27 cellular contexts compared by ENCODE assay signal in the genomic region with DNA sequence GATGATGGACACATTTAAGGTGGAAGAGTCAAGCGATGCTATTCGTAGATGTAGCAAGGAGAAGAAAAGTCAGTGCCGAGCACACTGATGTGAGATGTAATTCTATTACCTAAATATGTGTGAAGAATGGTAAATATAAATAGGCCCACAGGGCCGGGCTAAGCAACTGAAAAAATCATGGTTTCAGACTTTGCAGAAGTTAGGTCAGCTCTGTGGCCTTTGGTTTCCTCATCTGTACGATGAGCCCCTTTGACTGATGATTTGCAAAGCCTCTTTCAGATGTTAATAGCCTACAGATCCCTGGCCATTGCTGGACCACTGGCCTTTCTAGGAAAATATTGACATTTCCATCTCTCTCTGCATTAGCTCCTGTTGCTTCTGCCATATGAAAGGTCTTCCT.
"Had no signal": no experiment of that assay in that cellular context is flagged by ENCODE, and none has a peak within 500 bp of the region (broad histone marks: within the 10 kb centered on the region; RNA-seq: fewer than 3 reads in every experiment).

No MANE protein-coding gene starts in this region.

- ATAC-seq: body of pancreas had no signal

- DNase-seq: activated B cell treated with CpG ODN at 0.5 μM for 24 hours; activated CD4-positive, alpha-beta memory T cell treated with anti-CD3 and anti-CD28 coated beads for 36 hours; activated CD4-positive, alpha-beta T cell treated with anti-CD3 and anti-CD28 coated beads for 4 hours; activated CD4-positive, alpha-beta T cell treated with anti-CD3 and anti-CD28 coated beads, Interleukin-2, amount 50 U/mL, for 1 hour; activated CD4-positive, CD25-positive, alpha-beta regulatory T cell treated with anti-CD3 and anti-CD28 coated beads, Interleukin-2, amount 50 U/mL, for 72 hours; activated CD8-positive, alpha-beta memory T cell treated with anti-CD3 and anti-CD28 coated beads, Interleukin-2, amount 50 U/mL, for 4 hours; activated effector memory CD4-positive, alpha-beta T cell treated with Interleukin-2 at 50 U/mL for 16 hours; activated naive CD4-positive, alpha-beta T cell treated with anti-CD3 and anti-CD28 coated beads, Interleukin-2, amount 10 ng/mL, durations not matched to agents 7 days and 5 days; activated naive CD8-positive, alpha-beta T cell treated with anti-CD3 and anti-CD28 coated beads for 36 hours; activated T-cell treated with anti-CD3 and anti-CD28 coated beads for 4 hours; activated T-cell treated with anti-CD3 and anti-CD28 coated beads, Interleukin-2, amount 50 U/mL, for 48 hours; body of pancreas; NCI-H1105 treated with DMSO at 0.1 percent for 48 hours; NCI-H1436; NCI-H1694; NCI-H1930; NCI-H345; NCI-H524 treated with DMSO at 0.1 percent for 48 hours; OCI-M1; Right ventricle myocardium superior; SW 1271; T-helper 1 cell; T-helper 2 cell; T-helper 9 cell had no signal

- H3K27me3 Mint-ChIP-seq: activated B cell treated with CpG ODN at 0.5 μM for 24 hours; activated naive CD4-positive, alpha-beta T cell treated with anti-CD3 and anti-CD28 coated beads, Interleukin-2, amount 10 ng/mL, durations not matched to agents 7 days and 5 days had no signal

- H3K9me3 Mint-ChIP-seq: activated naive CD8-positive, alpha-beta T cell treated with anti-CD3 and anti-CD28 coated beads for 36 hours had no signal

- H3K36me3 Mint-ChIP-seq: activated CD4-positive, alpha-beta memory T cell treated with anti-CD3 and anti-CD28 coated beads for 36 hours; activated naive CD4-positive, alpha-beta T cell treated with anti-CD3 and anti-CD28 coated beads, Interleukin-2, amount 10 ng/mL, durations not matched to agents 7 days and 5 days; activated naive CD8-positive, alpha-beta T cell treated with anti-CD3 and anti-CD28 coated beads for 36 hours had no signal

- FAIRE-seq: bronchial epithelial cell had no signal

- H3K36me3 ChIP-seq: ascending aorta had no signal

- H3K9me3 ChIP-seq: ascending aorta, body of pancreas had no signal

- H3K4me1 ChIP-seq: ascending aorta, body of pancreas had no signal

- H3K4me3 Mint-ChIP-seq: activated B cell treated with CpG ODN at 0.5 μM for 24 hours; activated CD4-positive, alpha-beta memory T cell treated with anti-CD3 and anti-CD28 coated beads for 36 hours; activated naive CD4-positive, alpha-beta T cell treated with anti-CD3 and anti-CD28 coated beads, Interleukin-2, amount 10 ng/mL, durations not matched to agents 7 days and 5 days; activated naive CD8-positive, alpha-beta T cell treated with anti-CD3 and anti-CD28 coated beads for 36 hours had no signal

- H3K4me3 ChIP-seq: ascending aorta, body of pancreas had no signal

- H3K4me1 Mint-ChIP-seq: activated B cell treated with CpG ODN at 0.5 μM for 24 hours; activated naive CD4-positive, alpha-beta T cell treated with anti-CD3 and anti-CD28 coated beads, Interleukin-2, amount 10 ng/mL, durations not matched to agents 7 days and 5 days; activated naive CD8-positive, alpha-beta T cell treated with anti-CD3 and anti-CD28 coated beads for 36 hours had no signal

- H3K27ac Mint-ChIP-seq: activated B cell treated with CpG ODN at 0.5 μM for 24 hours; activated CD4-positive, alpha-beta memory T cell treated with anti-CD3 and anti-CD28 coated beads for 36 hours; activated naive CD4-positive, alpha-beta T cell treated with anti-CD3 and anti-CD28 coated beads, Interleukin-2, amount 10 ng/mL, durations not matched to agents 7 days and 5 days; activated naive CD8-positive, alpha-beta T cell treated with anti-CD3 and anti-CD28 coated beads for 36 hours had no signal

- H3K27me3 ChIP-seq: ascending aorta, body of pancreas had no signal

- H3K27ac ChIP-seq: ascending aorta, body of pancreas, VCaP had no signal
